Comparison of ENCODE assay signal across 15 cellular contexts in genomic region chr2:3951131-3951954, GRCh38.
A peak's percentile ranks its signal among the peaks of the same experiment; 100 is the strongest.
DNase-seq lines count a peak whose midpoint lies in the region; ATAC-seq and TF ChIP-seq lines count a peak whose summit lies in the region.
"Had no signal": no experiment of that assay in that cellular context is flagged by ENCODE, and none has a peak within 500 bp of the region (broad histone marks: within the 10 kb centered on the region; RNA-seq: fewer than 3 reads in every experiment).

No MANE protein-coding gene starts in this region.

- no peak overlapping the region for H2BK120ac ChIP-seq in neuronal stem cell (ENCODE audit: low read depth, low read length)

- peak overlapping the region; percentile 59 for H3K14ac ChIP-seq in neuronal stem cell (ENCODE audit: low read length)

- no peak overlapping the region for H3K9ac ChIP-seq in neuronal stem cell (ENCODE audit: low read depth, low read length, poor library complexity)
- H3K9ac ChIP-seq: BLaER1 had no signal

- ATAC-seq in activated naive CD8-positive, alpha-beta T cell treated with anti-CD3 and anti-CD28 coated beads, Interleukin-2, amount 50 U/mL, for 24 hours: peak; percentile 24
- ATAC-seq in upper lobe of left lung (ENCODE audit: low FRiP score in 2 of 2) (peak; percentile 24 to 65), T-helper 17 cell (no peak), HG03565 (IDR thresholded peaks at IDR 0.05; ENCODE audit: unreplicated experiment) (no peak)

- H3K27me3 Mint-ChIP-seq in activated naive CD8-positive, alpha-beta T cell treated with anti-CD3 and anti-CD28 coated beads, Interleukin-2, amount 50 U/mL, for 24 hours: no peaks in the 10 kb centered on the region
- H3K27me3 Mint-ChIP-seq in activated naive CD8-positive, alpha-beta T cell treated with anti-CD3 and anti-CD28 coated beads for 36 hours: no peaks in the 10 kb centered on the region
- no peaks in the 10 kb centered on the region for H3K27me3 Mint-ChIP-seq in T-helper 17 cell
- H3K27me3 Mint-ChIP-seq: CD8-positive, alpha-beta memory T cell had no signal

- H2BK12ac ChIP-seq in neuronal stem cell (ENCODE audit: low read length): peak overlapping the region; percentile 59

- peaks cover 5% of the 10 kb centered on the region for H3K9me3 Mint-ChIP-seq in activated naive CD8-positive, alpha-beta T cell treated with anti-CD3 and anti-CD28 coated beads, Interleukin-2, amount 50 U/mL, for 24 hours
- peaks cover 3% of the 10 kb centered on the region for H3K9me3 Mint-ChIP-seq in activated naive CD8-positive, alpha-beta T cell treated with anti-CD3 and anti-CD28 coated beads for 36 hours

- H3K4me1 Mint-ChIP-seq in activated naive CD8-positive, alpha-beta T cell treated with anti-CD3 and anti-CD28 coated beads, Interleukin-2, amount 50 U/mL, for 24 hours: no peaks in the 10 kb centered on the region
- H3K4me1 Mint-ChIP-seq in activated naive CD8-positive, alpha-beta T cell treated with anti-CD3 and anti-CD28 coated beads for 36 hours: no peaks in the 10 kb centered on the region
- H3K4me1 Mint-ChIP-seq in T-helper 17 cell: no peaks in the 10 kb centered on the region
- H3K4me1 Mint-ChIP-seq: CD8-positive, alpha-beta memory T cell had no signal

- DNase-seq in activated naive CD8-positive, alpha-beta T cell treated with anti-CD3 and anti-CD28 coated beads, Interleukin-2, amount 50 U/mL, for 24 hours: no peak
- DNase-seq in activated naive CD8-positive, alpha-beta T cell treated with anti-CD3 and anti-CD28 coated beads for 36 hours: no peak
- DNase-seq in esophagus muscularis mucosa (ENCODE audit: extremely low spot score) (peak; percentile 42), neuronal stem cell (ENCODE audit: low spot score) (no peak), upper lobe of left lung (no peak), osteoblast (ENCODE audit: insufficient read length, low spot score, missing footprints) (no peak), T-helper 17 cell (no peak)
- DNase-seq: Caco-2; CD8-positive, alpha-beta memory T cell; DND-41; GDM1 had no signal

- H3K27me3 ChIP-seq in esophagus muscularis mucosa (peaks cover 0 to 23% (median 0%) of the 10 kb centered on the region in 4 donors), neuronal stem cell (ENCODE audit: control insufficient read depth in 3 of 3, insufficient read depth in 3 of 3, low read depth in 1 of 3, low read length in 3 of 3) (no peaks in the 10 kb centered on the region), upper lobe of left lung (no peaks in the 10 kb centered on the region), osteoblast (ENCODE audit: insufficient read depth, low read length) (no peaks in the 10 kb centered on the region)
- H3K27me3 ChIP-seq: BLaER1 had no signal

- H3K79me1 ChIP-seq in neuronal stem cell (ENCODE audit: low read depth, low read length): no peaks in the 10 kb centered on the region

- H3K23ac ChIP-seq in neuronal stem cell (ENCODE audit: low read depth, low read length, poor library complexity): peak overlapping the region; percentile 16

- H2AK5ac ChIP-seq in neuronal stem cell (ENCODE audit: low read depth, low read length): peak overlapping the region; percentile 53

- TF ChIP-seq EP300 in esophagus muscularis mucosa (IDR thresholded peaks at IDR 0.05) (no peak), upper lobe of left lung (IDR thresholded peaks at IDR 0.05) (no peak)

- H3K36me3 Mint-ChIP-seq in activated naive CD8-positive, alpha-beta T cell treated with anti-CD3 and anti-CD28 coated beads, Interleukin-2, amount 50 U/mL, for 24 hours (ENCODE audit: low read depth): no peaks in the 10 kb centered on the region
- H3K36me3 Mint-ChIP-seq in activated naive CD8-positive, alpha-beta T cell treated with anti-CD3 and anti-CD28 coated beads for 36 hours: no peaks in the 10 kb centered on the region
- H3K36me3 Mint-ChIP-seq in T-helper 17 cell (ENCODE audit: low read depth): no peaks in the 10 kb centered on the region
- H3K36me3 Mint-ChIP-seq: CD8-positive, alpha-beta memory T cell had no signal

- peaks cover 0 to 10% (median 5%) of the 10 kb centered on the region in 4 donors for H3K9me3 ChIP-seq in esophagus muscularis mucosa
- H3K9me3 ChIP-seq in neuronal stem cell (replicated peaks in 1 of 2; ENCODE audit: control insufficient read depth in 2 of 2, insufficient read depth in 1 of 2, low read depth in 1 of 2, low read length in 2 of 2): peaks cover 0 to 12% of the 10 kb centered on the region in 2 donors
- peaks cover 0 to 6% (median 0%) of the 10 kb centered on the region in 4 donors for H3K9me3 ChIP-seq in upper lobe of left lung
- H3K9me3 ChIP-seq in osteoblast (ENCODE audit: low read depth, low read length): peaks cover 2% of the 10 kb centered on the region
- no peaks in the 10 kb centered on the region for H3K9me3 ChIP-seq in T-helper 17 cell (ENCODE audit: control insufficient read depth, low read length, poor library complexity, severe bottlenecking)
- H3K9me3 ChIP-seq: Caco-2, HAP-1 had no signal

- H3K36me3 ChIP-seq in esophagus muscularis mucosa (no peaks in the 10 kb centered on the region), neuronal stem cell (replicated peaks in 1 of 2; ENCODE audit: control insufficient read depth in 2 of 2, insufficient read depth in 2 of 2, low read length in 2 of 2) (no peaks in the 10 kb centered on the region), upper lobe of left lung (no peaks in the 10 kb centered on the region), osteoblast (ENCODE audit: insufficient read depth, low read length) (no peaks in the 10 kb centered on the region)
- H3K36me3 ChIP-seq: BLaER1, HAP-1 had no signal

- WGBS in esophagus muscularis mucosa: 86% methylated on average over 8 of the region's 11 CpGs
- no CpG with 5 or more reads among the region's 11 CpGs for WGBS in neuronal stem cell (ENCODE audit: extremely low coverage in 2 of 2, insufficient read length in 2 of 2, insufficient replicate concordance in 1 of 2), 2 donors
- 83 to 88% methylated on average over 6 to 9 of the region's 11 CpGs for whole genome bisulfite sequencing in upper lobe of left lung, 2 donors

- TF ChIP-seq POLR2A in esophagus muscularis mucosa (IDR thresholded peaks at IDR 0.05; ENCODE audit: low read depth) (no peak), upper lobe of left lung (IDR thresholded peaks at IDR 0.05) (no peak)

- H3K4me2 ChIP-seq in neuronal stem cell (ENCODE audit: insufficient read depth, low read length, poor library complexity, severe bottlenecking) (no peak overlapping the region), osteoblast (ENCODE audit: insufficient read depth, low read length) (no peak overlapping the region)
- H3K4me2 ChIP-seq: BLaER1 had no signal

- no peaks in the 10 kb centered on the region for H4K20me1 ChIP-seq in osteoblast (ENCODE audit: insufficient read depth, low read length)
- H4K20me1 ChIP-seq: BLaER1 had no signal

- H2BK15ac ChIP-seq in neuronal stem cell (ENCODE audit: low read length): no peak overlapping the region

- H4K8ac ChIP-seq in neuronal stem cell (ENCODE audit: low read depth, low read length): no peak overlapping the region

- no peak overlapping the region for H3K4ac ChIP-seq in neuronal stem cell (ENCODE audit: low read length)

- peak overlapping the region; percentile 74 for H3K18ac ChIP-seq in neuronal stem cell (ENCODE audit: low read length)

- H2BK5ac ChIP-seq in neuronal stem cell (ENCODE audit: low read length): no peak overlapping the region

- no peak for TF ChIP-seq CTCF in esophagus muscularis mucosa (IDR thresholded peaks at IDR 0.05)
- no peak for TF ChIP-seq CTCF in upper lobe of left lung (IDR thresholded peaks at IDR 0.05)
- TF ChIP-seq CTCF in osteoblast (IDR thresholded peaks at IDR 0.05; ENCODE audit: extremely low read depth, low read depth, low read length): no peak

- no peak overlapping the region for H4K91ac ChIP-seq in neuronal stem cell (ENCODE audit: low read depth, low read length, poor library complexity)

- no peak overlapping the region for H3K4me3 Mint-ChIP-seq in activated naive CD8-positive, alpha-beta T cell treated with anti-CD3 and anti-CD28 coated beads, Interleukin-2, amount 50 U/mL, for 24 hours
- H3K4me3 Mint-ChIP-seq in activated naive CD8-positive, alpha-beta T cell treated with anti-CD3 and anti-CD28 coated beads for 36 hours: no peak overlapping the region
- H3K4me3 Mint-ChIP-seq in T-helper 17 cell: no peak overlapping the region
- H3K4me3 Mint-ChIP-seq: CD8-positive, alpha-beta memory T cell had no signal

- no peak overlapping the region for H3K27ac Mint-ChIP-seq in activated naive CD8-positive, alpha-beta T cell treated with anti-CD3 and anti-CD28 coated beads, Interleukin-2, amount 50 U/mL, for 24 hours
- no peak overlapping the region for H3K27ac Mint-ChIP-seq in activated naive CD8-positive, alpha-beta T cell treated with anti-CD3 and anti-CD28 coated beads for 36 hours
- no peak overlapping the region for H3K27ac Mint-ChIP-seq in T-helper 17 cell
- H3K27ac Mint-ChIP-seq: CD8-positive, alpha-beta memory T cell had no signal

- H3K27ac ChIP-seq in esophagus muscularis mucosa (replicated peaks in 1 of 4) (no peak overlapping the region), neuronal stem cell (replicated peaks; ENCODE audit: low read length) (no peak overlapping the region), upper lobe of left lung (no peak overlapping the region), osteoblast (ENCODE audit: low read depth, low read length) (no peak overlapping the region)
- H3K27ac ChIP-seq: 22Rv1, BLaER1 had no signal

- H2AFZ ChIP-seq in neuronal stem cell (ENCODE audit: low read length): no peak overlapping the region
- H2AFZ ChIP-seq in osteoblast (ENCODE audit: low read length): no peak overlapping the region

- no peaks in the 10 kb centered on the region for H3K79me2 ChIP-seq in osteoblast (ENCODE audit: insufficient read depth, low read length)

- H3K4me1 ChIP-seq in esophagus muscularis mucosa (no peaks in the 10 kb centered on the region), neuronal stem cell (ENCODE audit: control insufficient read depth in 2 of 2, insufficient read depth in 1 of 2, low read depth in 1 of 2, low read length in 2 of 2) (peaks cover 0 to 1% of the 10 kb centered on the region in 2 donors), upper lobe of left lung (no peaks in the 10 kb centered on the region), osteoblast (ENCODE audit: insufficient read depth, low read length) (no peaks in the 10 kb centered on the region)
- H3K4me1 ChIP-seq: BLaER1, Caco-2, HAP-1 had no signal

- intact Hi-C loops in esophagus muscularis mucosa (cut with DNase I): no loop called here

- H3K4me3 ChIP-seq in esophagus muscularis mucosa (no peak overlapping the region), neuronal stem cell (ENCODE audit: low read length in 2 of 2) (peak overlapping the region in 1 of 2 donors; percentile 43), upper lobe of left lung (no peak overlapping the region), osteoblast (ENCODE audit: insufficient read depth, low read length) (no peak overlapping the region)
- H3K4me3 ChIP-seq: BLaER1, HAP-1 had no signal

Comparison
In these comparisons a context has a peak if more than half of its experiments do, and no peak if none do; other contexts are left out.
1. ATAC-seq: peak in activated naive CD8-positive, alpha-beta T cell treated with anti-CD3 and anti-CD28 coated beads, Interleukin-2, amount 50 U/mL, for 24 hours (single experiment) and upper lobe of left lung (2 of 2); none in T-helper 17 cell (single experiment) and HG03565 (single experiment).